In genomic region chr4:98930311-98930865, GRCh38 we compare ENCODE assay signal across 8 cellular contexts. TPM values are rescaled to one million over a fixed set of nuclear protein-coding genes. Genes with fewer than 3 reads are reported as not detected.
DNase-seq lines count a peak whose midpoint lies in the region; ATAC-seq and TF ChIP-seq lines count a peak whose summit lies in the region.

No MANE protein-coding gene starts in this region.

- WGBS in heart left ventricle, 4 donors, result 91 to 98% (median 96%) methylated on average over 2 of the region's 2 CpGs

- POLR2A ChIA-PET in activated naive CD8-positive, alpha-beta T cell treated with anti-CD3 and anti-CD28 coated beads, Interleukin-2, amount 10 ng/mL, durations not matched to agents 7 days and 5 days (lab: Charles Lee), result interaction anchor here (0.5 to 4.4 kb wide), 7 partner anchors 57 to 787 kb away, joined by 3 to 51 read pairs (median 12); partner anchors contain the start of genes ADH5, METAP1, STPG2 and TSPAN5

- H3K4me3 Mint-ChIP-seq in activated naive CD8-positive, alpha-beta T cell treated with anti-CD3 and anti-CD28 coated beads, Interleukin-2, amount 10 ng/mL, durations not matched to agents 7 days and 5 days, result peak overlapping the region; percentile 97

- peaks cover 2% of the 10 kb centered on the region for H3K9me3 Mint-ChIP-seq in activated naive CD8-positive, alpha-beta T cell treated with anti-CD3 and anti-CD28 coated beads, Interleukin-2, amount 10 ng/mL, durations not matched to agents 7 days and 5 days

- TF ChIP-seq CTCF in heart left ventricle (IDR thresholded peaks at IDR 0.05) (no peak), left lung (IDR thresholded peaks at IDR 0.05) (no peak), upper lobe of right lung (IDR thresholded peaks at IDR 0.05) (no peak)

- peaks cover 19% of the 10 kb centered on the region for H3K4me1 Mint-ChIP-seq in activated naive CD8-positive, alpha-beta T cell treated with anti-CD3 and anti-CD28 coated beads, Interleukin-2, amount 10 ng/mL, durations not matched to agents 7 days and 5 days

- H3K9me3 ChIP-seq in heart left ventricle, result no peaks in the 10 kb centered on the region
- no peaks in the 10 kb centered on the region for H3K9me3 ChIP-seq in left lung
- no peaks in the 10 kb centered on the region for H3K9me3 ChIP-seq in upper lobe of right lung

- H3K27me3 ChIP-seq in heart left ventricle, result no peaks in the 10 kb centered on the region
- H3K27me3 ChIP-seq in left lung, result no peaks in the 10 kb centered on the region
- H3K27me3 ChIP-seq in upper lobe of right lung, result no peaks in the 10 kb centered on the region

- H3K27me3 Mint-ChIP-seq in activated naive CD8-positive, alpha-beta T cell treated with anti-CD3 and anti-CD28 coated beads, Interleukin-2, amount 10 ng/mL, durations not matched to agents 7 days and 5 days, result no peaks in the 10 kb centered on the region

- no peak for DNase-seq in heart left ventricle
- no peak for DNase-seq in Right ventricle myocardium inferior (ENCODE audit: missing footprints)
- no peak for DNase-seq in activated naive CD8-positive, alpha-beta T cell treated with anti-CD3 and anti-CD28 coated beads, Interleukin-2, amount 10 ng/mL, durations not matched to agents 7 days and 5 days
- DNase-seq in left lung, result no peak
- no peak for DNase-seq in upper lobe of right lung
- DNase-seq in inferior parietal cortex (ENCODE audit: extremely low spot score), result no peak

- H3K4me3 ChIP-seq in heart left ventricle (peak overlapping the region in 8 of 12 donors; percentile 61 to 99 (median 91)), left lung (peak overlapping the region in 1 of 2 donors; percentile 96), upper lobe of right lung (peak overlapping the region; percentile 99)

- peak overlapping the region; percentile 98 for H3K27ac Mint-ChIP-seq in activated naive CD8-positive, alpha-beta T cell treated with anti-CD3 and anti-CD28 coated beads, Interleukin-2, amount 10 ng/mL, durations not matched to agents 7 days and 5 days

- H3K36me3 ChIP-seq in heart left ventricle, result peaks cover 0 to 9% (median 2%) of the 10 kb centered on the region in 9 donors
- H3K36me3 ChIP-seq in left lung, result no peaks in the 10 kb centered on the region
- peaks cover 4% of the 10 kb centered on the region for H3K36me3 ChIP-seq in upper lobe of right lung

- H3K36me3 Mint-ChIP-seq in activated naive CD8-positive, alpha-beta T cell treated with anti-CD3 and anti-CD28 coated beads, Interleukin-2, amount 10 ng/mL, durations not matched to agents 7 days and 5 days, result peaks cover 9% of the 10 kb centered on the region

- H3K4me1 ChIP-seq in heart left ventricle (peaks cover 0 to 51% (median 13%) of the 10 kb centered on the region in 12 donors), left lung (peaks cover 6 to 41% of the 10 kb centered on the region in 2 donors), upper lobe of right lung (peaks cover 19% of the 10 kb centered on the region)

- intact Hi-C loops in heart left ventricle (cut with DNase I), result loop anchor here in 6 of 10 donors (5.0 to 10.0 kb wide), 7 partner anchors 62 to 474 kb away; partner anchors contain the start of genes ADH5 (in 1 of the 6) and METAP1 (in 1 of the 6)
- intact Hi-C loops in Right ventricle myocardium inferior (cut with DNase I), result no loop called here
- intact Hi-C loops in left lung (cut with DNase I), result no loop called here
- intact Hi-C loops in upper lobe of right lung (cut with DNase I), result no loop called here

- TF ChIP-seq POLR2A in heart left ventricle (IDR thresholded peaks at IDR 0.05), result no peak

- H3K27ac ChIP-seq in heart left ventricle (peak overlapping the region in 11 of 12 donors; percentile 85 to 99 (median 93)), left lung (peak overlapping the region; percentile 98), upper lobe of right lung (peak overlapping the region; percentile 88)

- ATAC-seq in heart left ventricle (no peak), Right ventricle myocardium inferior (no peak), left lung (no peak), upper lobe of right lung (no peak), HG02571 (IDR thresholded peaks at IDR 0.05; ENCODE audit: unreplicated experiment) (no peak), GM19463 (IDR thresholded peaks at IDR 0.05; ENCODE audit: unreplicated experiment) (no peak)
- no peak for ATAC-seq in activated naive CD8-positive, alpha-beta T cell treated with anti-CD3 and anti-CD28 coated beads, Interleukin-2, amount 10 ng/mL, durations not matched to agents 7 days and 5 days (ENCODE audit: low read depth)

RNA-seq across cellular contexts. Expression of gene EIF4E, which starts 1.5 kb away (rescaled TPM):
- total RNA-seq in heart left ventricle, result 10 to 100 TPM; 49.3 to 93.2 (median 62.2) TPM
- 10 to 100 TPM in 1 of 2 donors, 1 to 10 TPM in 1; 8.3 to 80.3 TPM for polyA plus RNA-seq in heart left ventricle
- total RNA-seq in Right ventricle myocardium inferior, result 50.7 TPM
- total RNA-seq in activated naive CD8-positive, alpha-beta T cell treated with anti-CD3 and anti-CD28 coated beads, Interleukin-2, amount 10 ng/mL, durations not matched to agents 7 days and 5 days, result 10 to 100 TPM; 77.5 to 88.6 TPM
- total RNA-seq in left lung, result 10 to 100 TPM; 78.8 to 78.9 TPM
- 58.6 TPM for total RNA-seq in upper lobe of right lung

Comparison
In these comparisons a context has a peak if more than half of its experiments do, and no peak if none do; other contexts are left out.
1. intact Hi-C loops: an anchor here in heart left ventricle (5.0 to 10.0 kb wide); none called in Right ventricle myocardium inferior, left lung and upper lobe of right lung.